3 cellular contexts compared by ENCODE assay signal in the genomic region with DNA sequence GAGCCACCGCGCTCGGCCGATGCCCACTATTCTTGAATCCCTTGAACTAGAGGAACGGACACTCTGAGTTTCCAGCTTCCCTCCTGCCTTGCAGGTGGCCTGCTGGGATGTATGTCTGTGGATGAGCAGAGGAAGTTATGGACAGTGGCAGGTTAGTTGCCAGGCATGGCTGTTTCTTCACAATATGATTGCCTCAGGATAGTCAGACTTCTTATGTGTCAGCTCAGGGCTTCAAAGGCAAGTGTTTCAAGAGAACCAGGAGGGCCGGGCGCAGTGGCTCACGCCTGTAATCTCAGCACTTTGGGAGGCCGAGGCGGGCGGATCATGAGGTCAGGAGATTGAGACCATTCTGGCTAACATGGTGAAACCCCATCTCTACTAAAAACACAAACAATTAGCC. TPM values are rescaled to one million over a fixed set of nuclear protein-coding genes. Genes with fewer than 3 reads are reported as not detected.
"Had no signal": no experiment of that assay in that cellular context is flagged by ENCODE, and none has a peak within 500 bp of the region (broad histone marks: within the 10 kb centered on the region; RNA-seq: fewer than 3 reads in every experiment).

No MANE protein-coding gene starts in this region.

RNA-seq across cellular contexts. Expression of a gene that starts 21.6 kb away (rescaled TPM):
- total RNA-seq: HT-29, IMR-90 had no signal
- polyA plus RNA-seq: IgD-negative memory B cell, IMR-90 had no signal
